Comparison of ENCODE assay signal across 13 cellular contexts in genomic region chr14:25032092-25032784, GRCh38. TPM values are rescaled to one million over a fixed set of nuclear protein-coding genes. Genes with fewer than 3 reads are reported as not detected.
DNase-seq lines count a peak whose midpoint lies in the region; ATAC-seq, FAIRE-seq and TF ChIP-seq lines count a peak whose summit lies in the region.
"Had no signal": no experiment of that assay in that cellular context is flagged by ENCODE, and none has a peak within 500 bp of the region (broad histone marks: within the 10 kb centered on the region; RNA-seq: fewer than 3 reads in every experiment).

No MANE protein-coding gene starts in this region.

- no peaks in the 10 kb centered on the region for H3K36me3 Mint-ChIP-seq in activated CD4-positive, alpha-beta T cell treated with anti-CD3 and anti-CD28 coated beads, Interleukin-2, amount 10 ng/mL, durations not matched to agents 24 days and 14 days (ENCODE audit: low read depth)
- H3K36me3 Mint-ChIP-seq in WTC11 (no peaks in the 10 kb centered on the region), progenitor cell of endocrine pancreas (ENCODE audit: insufficient read depth) (no peaks in the 10 kb centered on the region)
- H3K36me3 Mint-ChIP-seq: CD4-positive, CD25-positive, alpha-beta regulatory T cell; natural killer cell treated with Interleukin-12 subunit alpha and Interleukin-12 subunit beta and Interleukin-15 and Interleukin-18, amount 100 ng/mL, for 72 hours had no signal

- FAIRE-seq in HTR-8/SVneo (lab: Jason Lieb, UNC), result peak; percentile 67

- intact Hi-C loops in activated CD4-positive, alpha-beta T cell treated with anti-CD3 and anti-CD28 coated beads, Interleukin-2, amount 10 ng/mL, durations not matched to agents 24 days and 14 days (cut with micrococcal nuclease), result no loop called here

- no peaks in the 10 kb centered on the region for H3K4me1 Mint-ChIP-seq in activated CD4-positive, alpha-beta T cell treated with anti-CD3 and anti-CD28 coated beads, Interleukin-2, amount 10 ng/mL, durations not matched to agents 24 days and 14 days
- H3K4me1 Mint-ChIP-seq in WTC11 (peaks cover 3% of the 10 kb centered on the region), progenitor cell of endocrine pancreas (ENCODE audit: low read depth) (peaks cover 1% of the 10 kb centered on the region)
- H3K4me1 Mint-ChIP-seq: activated CD4-positive, alpha-beta T cell treated with anti-CD3 and anti-CD28 coated beads, Interleukin-2, amount 10 ng/mL, durations not matched to agents 7 days and 5 days; CD4-positive, CD25-positive, alpha-beta regulatory T cell had no signal

- no peak overlapping the region for H3K4me3 Mint-ChIP-seq in activated CD4-positive, alpha-beta T cell treated with anti-CD3 and anti-CD28 coated beads, Interleukin-2, amount 10 ng/mL, durations not matched to agents 24 days and 14 days
- H3K4me3 Mint-ChIP-seq in WTC11, result no peak overlapping the region
- H3K4me3 Mint-ChIP-seq in progenitor cell of endocrine pancreas (ENCODE audit: low read depth), result no peak overlapping the region
- H3K4me3 Mint-ChIP-seq: activated CD4-positive, alpha-beta T cell treated with anti-CD3 and anti-CD28 coated beads, Interleukin-2, amount 10 ng/mL, durations not matched to agents 7 days and 5 days; CD4-positive, CD25-positive, alpha-beta regulatory T cell; natural killer cell treated with Interleukin-12 subunit alpha and Interleukin-12 subunit beta and Interleukin-15 and Interleukin-18, amount 100 ng/mL, for 72 hours had no signal

- 0 out of 2 replicates have a peak, but pooled peaks have one; percentile 30 for TF ChIP-seq CTCF in WTC11 (IDR thresholded peaks at IDR 0.05)
- TF ChIP-seq CTCF in progenitor cell of endocrine pancreas (IDR thresholded peaks at IDR 0.05; ENCODE audit: unreplicated experiment), result peak; percentile 15

- POLR2A ChIA-PET in WTC11 (lab: Charles Lee), result no interaction called here

- CTCF ChIA-PET in WTC11 (lab: Charles Lee), result interaction anchor here (0.9 to 1.0 kb wide), 2 partner anchors 8 to 168 kb away, joined by 3 read pairs; no protein-coding TSS in a partner anchor

- H3K9me3 Mint-ChIP-seq in activated CD4-positive, alpha-beta T cell treated with anti-CD3 and anti-CD28 coated beads, Interleukin-2, amount 10 ng/mL, durations not matched to agents 24 days and 14 days, result no peaks in the 10 kb centered on the region
- H3K9me3 Mint-ChIP-seq in WTC11, result no peaks in the 10 kb centered on the region
- H3K9me3 Mint-ChIP-seq in progenitor cell of endocrine pancreas (ENCODE audit: low read depth), result no peaks in the 10 kb centered on the region
- H3K9me3 Mint-ChIP-seq: activated CD4-positive, alpha-beta T cell treated with anti-CD3 and anti-CD28 coated beads, Interleukin-2, amount 10 ng/mL, durations not matched to agents 7 days and 5 days; CD4-positive, CD25-positive, alpha-beta regulatory T cell; natural killer cell treated with Interleukin-12 subunit alpha and Interleukin-12 subunit beta and Interleukin-15 and Interleukin-18, amount 100 ng/mL, for 72 hours had no signal

- peak; percentile 59 for DNase-seq in activated CD4-positive, alpha-beta T cell treated with anti-CD3 and anti-CD28 coated beads, Interleukin-2, amount 10 ng/mL, durations not matched to agents 24 days and 14 days
- no peak for DNase-seq in activated CD4-positive, alpha-beta T cell treated with anti-CD3 and anti-CD28 coated beads, Interleukin-2, amount 50 U/mL, for 4 hours
- DNase-seq in HTR-8/SVneo (ENCODE audit: insufficient read length, low spot score), result no peak
- peak; percentile 47 for DNase-seq in WTC11 (ENCODE audit: low spot score)
- DNase-seq in progenitor cell of endocrine pancreas (ENCODE audit: low spot score, unreplicated experiment), result no peak
- DNase-seq in cerebellar cortex (ENCODE audit: low spot score), result no peak
- no peak for DNase-seq in retina
- DNase-seq: activated CD4-positive, alpha-beta T cell treated with anti-CD3 and anti-CD28 coated beads, Interleukin-2, amount 10 ng/mL, durations not matched to agents 7 days and 5 days; aorta; NCI-H526 treated with DMSO at 0.1 percent for 48 hours had no signal

- peak; percentile 78; the same call in 1 of the 2 replicates for ATAC-seq in WTC11
- ATAC-seq in GM21825 (IDR thresholded peaks at IDR 0.05; ENCODE audit: unreplicated experiment), result no peak

- peaks cover 2% of the 10 kb centered on the region for H3K27me3 Mint-ChIP-seq in activated CD4-positive, alpha-beta T cell treated with anti-CD3 and anti-CD28 coated beads, Interleukin-2, amount 10 ng/mL, durations not matched to agents 24 days and 14 days
- H3K27me3 Mint-ChIP-seq in WTC11 (ENCODE audit: low read depth) (no peaks in the 10 kb centered on the region), progenitor cell of endocrine pancreas (no peaks in the 10 kb centered on the region)
- H3K27me3 Mint-ChIP-seq: CD4-positive, CD25-positive, alpha-beta regulatory T cell had no signal

- H3K27ac Mint-ChIP-seq in activated CD4-positive, alpha-beta T cell treated with anti-CD3 and anti-CD28 coated beads, Interleukin-2, amount 10 ng/mL, durations not matched to agents 24 days and 14 days, result no peak overlapping the region
- H3K27ac Mint-ChIP-seq in WTC11 (no peak overlapping the region), progenitor cell of endocrine pancreas (no peak overlapping the region)
- H3K27ac Mint-ChIP-seq: activated CD4-positive, alpha-beta T cell treated with anti-CD3 and anti-CD28 coated beads, Interleukin-2, amount 10 ng/mL, durations not matched to agents 7 days and 5 days; CD4-positive, CD25-positive, alpha-beta regulatory T cell; natural killer cell treated with Interleukin-12 subunit alpha and Interleukin-12 subunit beta and Interleukin-15 and Interleukin-18, amount 100 ng/mL, for 72 hours had no signal

TF ChIP-seq in WTC11, 78 proteins besides CTCF, POLR2A, EP300 and RAD21:
- TF ChIP-seq ZNF281 (CRISPR knock-in tag; IDR thresholded peaks at IDR 0.05) (no peak), GABPB1 (CRISPR knock-in tag; IDR thresholded peaks at IDR 0.05) (0 out of 2 replicates have a peak, but pooled peaks have one; percentile 30), ZNF263 (CRISPR knock-in tag; IDR thresholded peaks at IDR 0.05; ENCODE audit: low read depth) (no peak)
- TF ChIP-seq, protein P1, sequence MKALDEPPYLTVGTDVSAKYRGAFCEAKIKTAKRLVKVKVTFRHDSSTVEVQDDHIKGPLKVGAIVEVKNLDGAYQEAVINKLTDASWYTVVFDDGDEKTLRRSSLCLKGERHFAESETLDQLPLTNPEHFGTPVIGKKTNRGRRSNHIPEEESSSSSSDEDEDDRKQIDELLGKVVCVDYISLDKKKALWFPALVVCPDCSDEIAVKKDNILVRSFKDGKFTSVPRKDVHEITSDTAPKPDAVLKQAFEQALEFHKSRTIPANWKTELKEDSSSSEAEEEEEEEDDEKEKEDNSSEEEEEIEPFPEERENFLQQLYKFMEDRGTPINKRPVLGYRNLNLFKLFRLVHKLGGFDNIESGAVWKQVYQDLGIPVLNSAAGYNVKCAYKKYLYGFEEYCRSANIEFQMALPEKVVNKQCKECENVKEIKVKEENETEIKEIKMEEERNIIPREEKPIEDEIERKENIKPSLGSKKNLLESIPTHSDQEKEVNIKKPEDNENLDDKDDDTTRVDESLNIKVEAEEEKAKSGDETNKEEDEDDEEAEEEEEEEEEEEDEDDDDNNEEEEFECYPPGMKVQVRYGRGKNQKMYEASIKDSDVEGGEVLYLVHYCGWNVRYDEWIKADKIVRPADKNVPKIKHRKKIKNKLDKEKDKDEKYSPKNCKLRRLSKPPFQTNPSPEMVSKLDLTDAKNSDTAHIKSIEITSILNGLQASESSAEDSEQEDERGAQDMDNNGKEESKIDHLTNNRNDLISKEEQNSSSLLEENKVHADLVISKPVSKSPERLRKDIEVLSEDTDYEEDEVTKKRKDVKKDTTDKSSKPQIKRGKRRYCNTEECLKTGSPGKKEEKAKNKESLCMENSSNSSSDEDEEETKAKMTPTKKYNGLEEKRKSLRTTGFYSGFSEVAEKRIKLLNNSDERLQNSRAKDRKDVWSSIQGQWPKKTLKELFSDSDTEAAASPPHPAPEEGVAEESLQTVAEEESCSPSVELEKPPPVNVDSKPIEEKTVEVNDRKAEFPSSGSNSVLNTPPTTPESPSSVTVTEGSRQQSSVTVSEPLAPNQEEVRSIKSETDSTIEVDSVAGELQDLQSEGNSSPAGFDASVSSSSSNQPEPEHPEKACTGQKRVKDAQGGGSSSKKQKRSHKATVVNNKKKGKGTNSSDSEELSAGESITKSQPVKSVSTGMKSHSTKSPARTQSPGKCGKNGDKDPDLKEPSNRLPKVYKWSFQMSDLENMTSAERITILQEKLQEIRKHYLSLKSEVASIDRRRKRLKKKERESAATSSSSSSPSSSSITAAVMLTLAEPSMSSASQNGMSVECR (CRISPR knock-in tag; IDR thresholded peaks at IDR 0.05; ENCODE audit: borderline replicate concordance), result no peak

RNA-seq across cellular contexts. Expression of gene STXBP6, which starts 17.7 kb away (rescaled TPM):
- not detected in 2 replicates for total RNA-seq in activated CD4-positive, alpha-beta T cell treated with anti-CD3 and anti-CD28 coated beads, Interleukin-2, amount 10 ng/mL, durations not matched to agents 24 days and 14 days
- 3.2 to 4.2 TPM (median 3.5 TPM) in 3 replicates for total RNA-seq in WTC11 (2021)
- 11.7 and 11.9 TPM in 2 replicates for total RNA-seq in progenitor cell of endocrine pancreas
- total RNA-seq: activated CD4-positive, alpha-beta T cell treated with anti-CD3 and anti-CD28 coated beads, Interleukin-2, amount 10 ng/mL, durations not matched to agents 7 days and 5 days; CD4-positive, CD25-positive, alpha-beta regulatory T cell; natural killer cell treated with Interleukin-12 subunit alpha and Interleukin-12 subunit beta and Interleukin-15 and Interleukin-18, amount 100 ng/mL, for 72 hours had no signal

Comparison
In these comparisons a context has a peak if more than half of its experiments do, and no peak if none do; other contexts are left out.
1. DNase-seq: peak in activated CD4-positive, alpha-beta T cell treated with anti-CD3 and anti-CD28 coated beads, Interleukin-2, amount 10 ng/mL, durations not matched to agents 24 days and 14 days (single experiment) and WTC11 (single experiment); none in activated CD4-positive, alpha-beta T cell treated with anti-CD3 and anti-CD28 coated beads, Interleukin-2, amount 50 U/mL, for 4 hours (0 of 2), HTR-8/SVneo (single experiment), progenitor cell of endocrine pancreas (single experiment), cerebellar cortex (single experiment) and retina (single experiment).